Comparison of ENCODE assay signal across 27 cellular contexts in the genomic region with DNA sequence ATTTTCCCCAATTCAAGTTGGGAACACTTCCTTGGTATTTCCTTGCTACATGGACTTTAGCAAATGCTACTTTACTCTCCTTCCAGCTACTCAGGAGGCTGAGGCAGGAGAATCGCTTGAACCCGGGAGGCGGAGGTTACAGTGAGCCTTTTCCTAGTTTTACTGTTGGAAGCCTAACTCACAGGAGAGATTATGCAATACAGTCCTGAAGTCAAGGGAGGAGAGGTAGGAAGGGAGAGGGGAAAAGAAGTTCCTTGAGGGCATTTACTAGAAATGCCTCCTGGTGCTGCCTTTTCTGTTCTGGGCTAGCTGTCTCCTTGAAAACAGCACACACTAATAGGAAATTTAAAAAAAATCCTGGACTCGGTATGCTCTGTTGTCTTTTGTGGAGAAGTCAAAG. TPM values are rescaled to one million over a fixed set of nuclear protein-coding genes. Genes with fewer than 3 reads are reported as not detected.
DNase-seq lines count a peak whose midpoint lies in the region; FAIRE-seq and TF ChIP-seq lines count a peak whose summit lies in the region.
"Had no signal": no experiment of that assay in that cellular context is flagged by ENCODE, and none has a peak within 500 bp of the region (broad histone marks: within the 10 kb centered on the region; RNA-seq: fewer than 3 reads in every experiment).

No MANE protein-coding gene starts in this region.

- no peak for DNase-seq in activated CD4-positive, alpha-beta T cell treated with anti-CD3 and anti-CD28 coated beads, Interleukin-2, amount 10 ng/mL, durations not matched to agents 7 days and 5 days
- no peak for DNase-seq in activated CD4-positive, alpha-beta T cell treated with anti-CD3 and anti-CD28 coated beads for 4 hours
- no peak for DNase-seq in CD8-positive, alpha-beta memory T cell
- DNase-seq in activated CD4-positive, alpha-beta memory T cell treated with anti-CD3 and anti-CD28 coated beads, Interleukin-2, amount 10 ng/mL, durations not matched to agents 7 days and 5 days, result no peak
- no peak for DNase-seq in H1 (ENCODE audit: low read depth in 1 of 2, low spot score in 2 of 2)
- DNase-seq in NCI-H2029 treated with DMSO at 0.1 percent for 48 hours (lab: John Stamatoyannopoulos, UW), result no peak
- DNase-seq in NCI-H1048 (lab: John Stamatoyannopoulos, UW), result no peak
- no peak for DNase-seq in DMS79 treated with DMSO at 0.1 percent for 48 hours (lab: John Stamatoyannopoulos, UW)
- DNase-seq: activated effector memory CD4-positive, alpha-beta T cell treated with Interleukin-2 at 50 U/mL for 16 hours; aorta; dermis blood vessel endothelial cell; H9; left colon; mesenchymal stem cell; MG63; NCI-H1436; NCI-H510A; occipital lobe; stimulated activated CD4-positive, alpha-beta T cell treated with anti-CD3 and anti-CD28 coated beads, Interleukin-4, amount 100 ng/mL, for 1 hour; stomach had no signal

- H3K4ac ChIP-seq in H1 (replicated peaks; ENCODE audit: insufficient read length, low read depth, low read length), result no peak overlapping the region

- POLR2A ChIA-PET in activated CD4-positive, alpha-beta T cell treated with anti-CD3 and anti-CD28 coated beads, Interleukin-2, amount 10 ng/mL, durations not matched to agents 7 days and 5 days (lab: Charles Lee), result no interaction called here
- POLR2A ChIA-PET in CD8-positive, alpha-beta memory T cell (lab: Charles Lee), result no interaction called here
- POLR2A ChIA-PET in activated CD4-positive, alpha-beta memory T cell treated with anti-CD3 and anti-CD28 coated beads, Interleukin-2, amount 10 ng/mL, durations not matched to agents 7 days and 5 days (lab: Charles Lee), result interaction anchor here (1.4 to 3.9 kb wide), 3 partner anchors 10 to 80 kb away, joined by 5 to 24 read pairs (median 20); partner anchors contain the start of gene IFT57
- POLR2A ChIA-PET in H1 (lab: Charles Lee; ENCODE audit: partially characterized antibody), result no interaction called here

- peaks cover 2% of the 10 kb centered on the region for H3K9me3 Mint-ChIP-seq in activated CD4-positive, alpha-beta T cell treated with anti-CD3 and anti-CD28 coated beads, Interleukin-2, amount 10 ng/mL, durations not matched to agents 7 days and 5 days
- H3K9me3 Mint-ChIP-seq in CD8-positive, alpha-beta memory T cell, result no peaks in the 10 kb centered on the region
- H3K9me3 Mint-ChIP-seq in activated CD4-positive, alpha-beta memory T cell treated with anti-CD3 and anti-CD28 coated beads, Interleukin-2, amount 10 ng/mL, durations not matched to agents 7 days and 5 days, result no peaks in the 10 kb centered on the region
- H3K9me3 Mint-ChIP-seq: H9 had no signal

- no peak overlapping the region for H3K27ac ChIP-seq in CD8-positive, alpha-beta memory T cell (ENCODE audit: low read depth, low read length)
- no peak overlapping the region for H3K27ac ChIP-seq in H1 (ENCODE audit: low read depth, low read length)
- H3K27ac ChIP-seq: stomach, VCaP had no signal

- no peak for TF ChIP-seq EP300 in H1 (IDR thresholded peaks at IDR 0.05; ENCODE audit: borderline replicate concordance in 1 of 2, low read depth in 2 of 2, low read length in 2 of 2)

- H3K27me3 ChIP-seq in CD8-positive, alpha-beta memory T cell (ENCODE audit: insufficient read depth, low read length, poor library complexity, severe bottlenecking), result no peaks in the 10 kb centered on the region
- no peaks in the 10 kb centered on the region for H3K27me3 ChIP-seq in H1 (replicated peaks in 1 of 4; ENCODE audit: control insufficient read depth in 3 of 4, extremely low read depth in 1 of 4, insufficient read depth in 3 of 4, low read length in 3 of 4)
- H3K27me3 ChIP-seq: MG63, stomach had no signal

- no peak for FAIRE-seq in H1 (lab: Jason Lieb, UNC)
- FAIRE-seq: endothelial cell of umbilical vein had no signal

- no peak for TF ChIP-seq RAD21 in H1 (IDR thresholded peaks at IDR 0.05 in 1 of 2, conservative IDR thresholded peaks at IDR 0.05 in 1 of 2; ENCODE audit: low read depth in 2 of 2, low read length in 2 of 2)

- peaks cover 10% of the 10 kb centered on the region for H3K36me3 Mint-ChIP-seq in activated CD4-positive, alpha-beta T cell treated with anti-CD3 and anti-CD28 coated beads, Interleukin-2, amount 10 ng/mL, durations not matched to agents 7 days and 5 days (ENCODE audit: low read depth)
- no peaks in the 10 kb centered on the region for H3K36me3 Mint-ChIP-seq in CD8-positive, alpha-beta memory T cell
- peaks cover 9% of the 10 kb centered on the region for H3K36me3 Mint-ChIP-seq in activated CD4-positive, alpha-beta memory T cell treated with anti-CD3 and anti-CD28 coated beads, Interleukin-2, amount 10 ng/mL, durations not matched to agents 7 days and 5 days (ENCODE audit: low read depth)

- no peak for TF ChIP-seq POLR2A in H1 (IDR thresholded peaks at IDR 0.05; ENCODE audit: control extremely low read depth in 1 of 2, low read depth in 2 of 2, low read length in 2 of 2)

- H4K91ac ChIP-seq in H1 (replicated peaks; ENCODE audit: insufficient read length, low read length), result no peak overlapping the region

- H2BK15ac ChIP-seq in H1 (ENCODE audit: low read length), result no peak overlapping the region

- no peak overlapping the region for H4K8ac ChIP-seq in H1 (ENCODE audit: extremely low read depth, insufficient read depth, low read length)

- no peak overlapping the region for H3K4me3 ChIP-seq in CD8-positive, alpha-beta memory T cell (ENCODE audit: low read length)
- H3K4me3 ChIP-seq in H1 (ENCODE audit: extremely low read depth in 1 of 4, insufficient read depth in 2 of 4, low read depth in 3 of 4, low read length in 4 of 4), result no peak overlapping the region
- H3K4me3 ChIP-seq: MG63, stomach had no signal

- no peak overlapping the region for H3K9ac ChIP-seq in H1 (replicated peaks in 1 of 4; ENCODE audit: extremely low read depth in 1 of 4, low read depth in 3 of 4, low read length in 3 of 4)

- no peaks in the 10 kb centered on the region for H3K4me1 ChIP-seq in CD8-positive, alpha-beta memory T cell (ENCODE audit: insufficient read depth, low read length)
- peaks cover 0 to 2% (median under 1%) of the 10 kb centered on the region in 4 experiments; a peak in 1 of 7 replicates for H3K4me1 ChIP-seq in H1 (replicated peaks in 1 of 4; ENCODE audit: control insufficient read depth in 3 of 4, insufficient read depth in 4 of 4, low read length in 3 of 4)

- no peak overlapping the region for H2AK5ac ChIP-seq in H1 (ENCODE audit: low read depth, low read length)

- H3K79me2 ChIP-seq in H1 (ENCODE audit: control insufficient read depth in 1 of 2, insufficient read depth in 2 of 2, low read length in 2 of 2), result no peaks in the 10 kb centered on the region

- H3K4me3 Mint-ChIP-seq in activated CD4-positive, alpha-beta T cell treated with anti-CD3 and anti-CD28 coated beads, Interleukin-2, amount 10 ng/mL, durations not matched to agents 7 days and 5 days, result peak overlapping the region; percentile 59
- peak overlapping the region; percentile 15 to 84 (median 60) for H3K4me3 Mint-ChIP-seq in CD8-positive, alpha-beta memory T cell
- peak overlapping the region; percentile 56 for H3K4me3 Mint-ChIP-seq in activated CD4-positive, alpha-beta memory T cell treated with anti-CD3 and anti-CD28 coated beads, Interleukin-2, amount 10 ng/mL, durations not matched to agents 7 days and 5 days
- H3K4me3 Mint-ChIP-seq: H9 had no signal

- H2BK20ac ChIP-seq in H1 (ENCODE audit: low read length), result no peak overlapping the region

- H3K27ac Mint-ChIP-seq in activated CD4-positive, alpha-beta T cell treated with anti-CD3 and anti-CD28 coated beads, Interleukin-2, amount 10 ng/mL, durations not matched to agents 7 days and 5 days, result peak overlapping the region; percentile 93
- H3K27ac Mint-ChIP-seq in CD8-positive, alpha-beta memory T cell, result peak overlapping the region in 1 of 8 donors; percentile 47
- peak overlapping the region; percentile 84 for H3K27ac Mint-ChIP-seq in activated CD4-positive, alpha-beta memory T cell treated with anti-CD3 and anti-CD28 coated beads, Interleukin-2, amount 10 ng/mL, durations not matched to agents 7 days and 5 days
- H3K27ac Mint-ChIP-seq: H9 had no signal

- H3K79me1 ChIP-seq in H1 (ENCODE audit: low read depth, low read length), result no peaks in the 10 kb centered on the region

- no peak overlapping the region for H3K4me2 ChIP-seq in H1 (ENCODE audit: insufficient read depth in 1 of 2, low read depth in 2 of 2, low read length in 2 of 2)

- H2BK12ac ChIP-seq in H1 (ENCODE audit: low read depth, low read length), result no peak overlapping the region

- no peak overlapping the region for H2BK120ac ChIP-seq in H1 (replicated peaks; ENCODE audit: low read depth, low read length)

- no peaks in the 10 kb centered on the region for H3K36me3 ChIP-seq in CD8-positive, alpha-beta memory T cell (ENCODE audit: insufficient read depth, low read length)
- no peaks in the 10 kb centered on the region for H3K36me3 ChIP-seq in H1 (ENCODE audit: control insufficient read depth in 2 of 4, insufficient read depth in 4 of 4, low read length in 3 of 4)
- H3K36me3 ChIP-seq: MG63, stomach had no signal

- CTCF ChIA-PET in activated CD4-positive, alpha-beta T cell treated with anti-CD3 and anti-CD28 coated beads, Interleukin-2, amount 10 ng/mL, durations not matched to agents 7 days and 5 days (lab: Charles Lee), result interaction anchor here (0.9 to 1.6 kb wide), 2 partner anchors 9 to 17 kb away, joined by 3 to 5 read pairs; no protein-coding TSS in a partner anchor
- CTCF ChIA-PET in CD8-positive, alpha-beta memory T cell (lab: Charles Lee), result no interaction called here
- CTCF ChIA-PET in activated CD4-positive, alpha-beta memory T cell treated with anti-CD3 and anti-CD28 coated beads, Interleukin-2, amount 10 ng/mL, durations not matched to agents 7 days and 5 days (lab: Charles Lee), result interaction anchor here (0.6 kb wide), 1 partner anchor 251 kb away, joined by 3 read pairs; no protein-coding TSS in a partner anchor
- CTCF ChIA-PET in H1 (lab: Charles Lee; ENCODE audit: partially characterized antibody), result interaction anchor here (0.6 kb wide), 1 partner anchor 20 kb away, joined by 4 read pairs; no protein-coding TSS in a partner anchor

- TF ChIP-seq CTCF in H1 (IDR thresholded peaks at IDR 0.05; ENCODE audit: control extremely low read depth in 1 of 3, insufficient read depth in 1 of 3, low read depth in 1 of 3, low read length in 3 of 3), result no peak

- H3K18ac ChIP-seq in H1 (ENCODE audit: extremely low read depth, low read length), result no peak overlapping the region

- no peaks in the 10 kb centered on the region for H3K23me2 ChIP-seq in H1 (ENCODE audit: low read depth, low read length)

- H2AFZ ChIP-seq in H1 (ENCODE audit: low read length), result no peak overlapping the region

- no peak overlapping the region for H3K23ac ChIP-seq in H1 (ENCODE audit: insufficient read length)

- H4K5ac ChIP-seq in H1 (ENCODE audit: insufficient read length, low read depth, low read length), result no peak overlapping the region

- H3K4me1 Mint-ChIP-seq in activated CD4-positive, alpha-beta T cell treated with anti-CD3 and anti-CD28 coated beads, Interleukin-2, amount 10 ng/mL, durations not matched to agents 7 days and 5 days, result peaks cover 54% of the 10 kb centered on the region
- H3K4me1 Mint-ChIP-seq in CD8-positive, alpha-beta memory T cell, result peaks cover 20 to 35% (median 23%) of the 10 kb centered on the region in 3 donors
- peaks cover 60% of the 10 kb centered on the region for H3K4me1 Mint-ChIP-seq in activated CD4-positive, alpha-beta memory T cell treated with anti-CD3 and anti-CD28 coated beads, Interleukin-2, amount 10 ng/mL, durations not matched to agents 7 days and 5 days

- H2BK5ac ChIP-seq in H1 (ENCODE audit: low read depth, low read length), result no peak overlapping the region

- H3K14ac ChIP-seq in H1 (ENCODE audit: insufficient read length), result no peak overlapping the region

- WGBS in H1 (ENCODE audit: extremely low coverage in 1 of 2, insufficient coverage in 1 of 2, insufficient read length in 1 of 2, insufficient replicate concordance in 2 of 2, low coverage in 1 of 2, low lambda C conversion rate in 2 of 2, missing lambda C conversion rate in 1 of 2), 2 experiments, result 98% methylated on average over 4 of the region's 4 CpGs; no CpG with 5 or more reads in 1 of the 2 experiments

- no peak overlapping the region for H3K56ac ChIP-seq in H1 (replicated peaks; ENCODE audit: insufficient read length, low read depth, low read length)

- H3K27me3 Mint-ChIP-seq in activated CD4-positive, alpha-beta T cell treated with anti-CD3 and anti-CD28 coated beads, Interleukin-2, amount 10 ng/mL, durations not matched to agents 7 days and 5 days, result no peaks in the 10 kb centered on the region
- no peaks in the 10 kb centered on the region for H3K27me3 Mint-ChIP-seq in CD8-positive, alpha-beta memory T cell
- no peaks in the 10 kb centered on the region for H3K27me3 Mint-ChIP-seq in activated CD4-positive, alpha-beta memory T cell treated with anti-CD3 and anti-CD28 coated beads, Interleukin-2, amount 10 ng/mL, durations not matched to agents 7 days and 5 days

- H3K9me3 ChIP-seq in CD8-positive, alpha-beta memory T cell (ENCODE audit: low read length), result no peaks in the 10 kb centered on the region
- H3K9me3 ChIP-seq in H1 (ENCODE audit: insufficient read depth in 2 of 2, low read depth in 1 of 2, low read length in 1 of 2), result no peaks in the 10 kb centered on the region
- H3K9me3 ChIP-seq: MG63, stomach had no signal

- no peaks in the 10 kb centered on the region for H4K20me1 ChIP-seq in H1 (replicated peaks in 1 of 2; ENCODE audit: control insufficient read depth in 1 of 2, insufficient read depth in 2 of 2, low read length in 2 of 2)

RNA-seq across cellular contexts. Expression of gene HHLA2, which starts 6.2 kb away (rescaled TPM):
- total RNA-seq in activated CD4-positive, alpha-beta T cell treated with anti-CD3 and anti-CD28 coated beads, Interleukin-2, amount 10 ng/mL, durations not matched to agents 7 days and 5 days, result 1 to 10 TPM; 1.4 to 3.0 TPM
- total RNA-seq in CD8-positive, alpha-beta memory T cell, result 1 to 10 TPM; 1.0 to 1.1 TPM
- polyA plus RNA-seq in CD8-positive, alpha-beta memory T cell, result 0.46 TPM
- total RNA-seq in activated CD4-positive, alpha-beta memory T cell treated with anti-CD3 and anti-CD28 coated beads, Interleukin-2, amount 10 ng/mL, durations not matched to agents 7 days and 5 days, result 10 to 100 TPM in 1 of 2 experiments, 1 to 10 TPM in 1; 9.5 to 11.6 TPM
- not detected in 2 replicates for total RNA-seq in H1 (2021; fragmentation: NEBNext Ultra II Directional; extraction: Animal tissue kit (Norgen Biotek cat#: 25700))
- not detected in 2 replicates for polyA plus RNA-seq in H1 (2011; rRNA removed)
- not detected for polyA plus RNA-seq in H1 (2011; cell fraction: cytosol; rRNA removed)
- polyA plus RNA-seq in H1 (2011; cell fraction: nucleus; rRNA removed), result not detected
- not detected in 4 replicates for polyA plus RNA-seq in H1 (2012, experiment 1 of 2)
- polyA plus RNA-seq in H1 (2012, experiment 2 of 2), result not detected
- not detected for polyA plus RNA-seq in H1 (2013, experiment 1 of 2)
- not detected for polyA plus RNA-seq in H1 (2013, experiment 2 of 2)
- polyA minus RNA-seq in H1 (2011; rRNA and poly(A)+ RNA removed), result not detected in 2 replicates
- not detected for polyA minus RNA-seq in H1 (2011; cell fraction: cytosol; rRNA and poly(A)+ RNA removed)
- not detected for polyA minus RNA-seq in H1 (2011; cell fraction: nucleus; rRNA and poly(A)+ RNA removed)
- total RNA-seq: A673, aorta, cardiac septum, endothelial cell of umbilical vein, G401, H9, myocyte, occipital lobe had no signal
- polyA plus RNA-seq: BJ, endothelial cell of umbilical vein had no signal
